In genomic region chr6:36350681-36351091, GRCh38 we compare ENCODE assay signal across 11 cellular contexts. TPM values are rescaled to one million over a fixed set of nuclear protein-coding genes. Genes with fewer than 3 reads are reported as not detected.
DNase-seq lines count a peak whose midpoint lies in the region; ATAC-seq and TF ChIP-seq lines count a peak whose summit lies in the region.
"Had no signal": no experiment of that assay in that cellular context is flagged by ENCODE, and none has a peak within 500 bp of the region (broad histone marks: within the 10 kb centered on the region; RNA-seq: fewer than 3 reads in every experiment).

No MANE protein-coding gene starts in this region.

- H3K9me3 ChIP-seq in gastroesophageal sphincter = no peaks in the 10 kb centered on the region

- peaks cover 4% of the 10 kb centered on the region for H3K36me3 Mint-ChIP-seq in effector memory CD8-positive, alpha-beta T cell (ENCODE audit: insufficient read depth)
- H3K36me3 Mint-ChIP-seq: WTC11 had no signal

- peak; percentile 37; the same call in 2 of the 3 replicates for ATAC-seq in SK-N-SH treated with all-trans-retinoic acid at 6 μM for 48 hours
- peak; percentile 25 for ATAC-seq in gastroesophageal sphincter
- ATAC-seq in effector memory CD8-positive, alpha-beta T cell (replicated peaks) = no peak
- no peak for ATAC-seq in HG02840 (IDR thresholded peaks at IDR 0.05; ENCODE audit: low FRiP score, unreplicated experiment)
- ATAC-seq: activated naive CD8-positive, alpha-beta T cell treated with anti-CD3 and anti-CD28 coated beads, Interleukin-2, amount 50 U/mL, for 24 hours; WTC11 had no signal

- no peak overlapping the region for H3K27ac ChIP-seq in gastroesophageal sphincter

- no peaks in the 10 kb centered on the region for H3K4me1 Mint-ChIP-seq in effector memory CD8-positive, alpha-beta T cell (ENCODE audit: low read depth in 2 of 2)
- H3K4me1 Mint-ChIP-seq: activated naive CD8-positive, alpha-beta T cell treated with anti-CD3 and anti-CD28 coated beads, Interleukin-2, amount 50 U/mL, for 24 hours had no signal

- peaks cover 3% of the 10 kb centered on the region for H3K27me3 ChIP-seq in gastroesophageal sphincter

- no peaks in the 10 kb centered on the region for H3K36me3 ChIP-seq in gastroesophageal sphincter

- H3K27me3 Mint-ChIP-seq in effector memory CD8-positive, alpha-beta T cell = peaks cover 0 to 23% of the 10 kb centered on the region in 2 donors

- no peak for TF ChIP-seq EP300 in gastroesophageal sphincter (IDR thresholded peaks at IDR 0.05)

- no peaks in the 10 kb centered on the region for H3K9me3 Mint-ChIP-seq in effector memory CD8-positive, alpha-beta T cell
- H3K9me3 Mint-ChIP-seq: activated naive CD8-positive, alpha-beta T cell treated with anti-CD3 and anti-CD28 coated beads, Interleukin-2, amount 50 U/mL, for 24 hours had no signal

- DNase-seq in EL (peak; percentile 78), renal cortical epithelial cell (ENCODE audit: low read depth) (peak; percentile 77), activated gamma-delta T cell treated with Interleukin-2 at 50 U/mL for 16 hours (no peak), NCI-H1092 (lab: John Stamatoyannopoulos, UW) (no peak)
- no peak for DNase-seq in effector memory CD8-positive, alpha-beta T cell
- DNase-seq: activated naive CD8-positive, alpha-beta T cell treated with anti-CD3 and anti-CD28 coated beads, Interleukin-2, amount 50 U/mL, for 24 hours; NCI-H774 had no signal

- no peak for TF ChIP-seq POLR2A in gastroesophageal sphincter (IDR thresholded peaks at IDR 0.05)

- no peak overlapping the region for H3K4me3 ChIP-seq in gastroesophageal sphincter

- no peak overlapping the region for H3K27ac Mint-ChIP-seq in effector memory CD8-positive, alpha-beta T cell
- H3K27ac Mint-ChIP-seq: activated naive CD8-positive, alpha-beta T cell treated with anti-CD3 and anti-CD28 coated beads, Interleukin-2, amount 50 U/mL, for 24 hours; WTC11 had no signal

- TF ChIP-seq CTCF in gastroesophageal sphincter (IDR thresholded peaks at IDR 0.05) = no peak

- WGBS in gastroesophageal sphincter (ENCODE audit: low coverage in 1 of 2), 2 donors = 56% methylated on average over 8 of the region's 9 CpGs; no CpG with 5 or more reads in 1 of the 2 donors

- H3K4me3 Mint-ChIP-seq in effector memory CD8-positive, alpha-beta T cell = no peak overlapping the region
- H3K4me3 Mint-ChIP-seq: activated naive CD8-positive, alpha-beta T cell treated with anti-CD3 and anti-CD28 coated beads, Interleukin-2, amount 50 U/mL, for 24 hours; WTC11 had no signal

- H3K4me1 ChIP-seq in gastroesophageal sphincter = peaks cover 0 to 5% (median 0%) of the 10 kb centered on the region in 3 donors

TF ChIP-seq in SK-N-SH treated with all-trans-retinoic acid at 6 μM for 48 hours, 23 proteins besides CTCF, POLR2A, EP300 and RAD21:
- TF ChIP-seq GLIS3 (CRISPR knock-in tag; IDR thresholded peaks at IDR 0.05) (no peak), ESRRG (CRISPR knock-in tag; IDR thresholded peaks at IDR 0.05) (no peak), CREB5 (CRISPR knock-in tag; IDR thresholded peaks at IDR 0.05; ENCODE audit: low read depth) (no peak), CSDC2 (CRISPR knock-in tag; IDR thresholded peaks at IDR 0.05) (no peak), ARNTL (CRISPR knock-in tag; IDR thresholded peaks at IDR 0.05; ENCODE audit: borderline replicate concordance, low read depth) (no peak), TOX (CRISPR knock-in tag; IDR thresholded peaks at IDR 0.05; ENCODE audit: borderline replicate concordance) (no peak), OSR1 (CRISPR knock-in tag; IDR thresholded peaks at IDR 0.05) (no peak), ZFP3 (CRISPR knock-in tag; IDR thresholded peaks at IDR 0.05) (peak; percentile 57; the same call in 1 of the 2 replicates), PPARA (CRISPR knock-in tag; IDR thresholded peaks at IDR 0.05; ENCODE audit: borderline replicate concordance) (no peak), BACH2 (CRISPR knock-in tag; IDR thresholded peaks at IDR 0.05; ENCODE audit: borderline replicate concordance) (no peak), ZC3H10 (CRISPR knock-in tag; IDR thresholded peaks at IDR 0.05) (no peak), ZNF8 (CRISPR knock-in tag; IDR thresholded peaks at IDR 0.05) (no peak), POU6F1 (CRISPR knock-in tag; IDR thresholded peaks at IDR 0.05; ENCODE audit: borderline replicate concordance, low read depth) (no peak), ISL1 (CRISPR knock-in tag; IDR thresholded peaks at IDR 0.05) (0 out of 2 replicates have a peak, but pooled peaks have one; percentile 43), TCF4 (CRISPR knock-in tag; IDR thresholded peaks at IDR 0.05; ENCODE audit: borderline replicate concordance) (no peak)

RNA-seq across cellular contexts. Expression of gene BNIP5, which starts 14.0 kb away (rescaled TPM):
- not detected for total RNA-seq in gastroesophageal sphincter
- total RNA-seq in renal cortical epithelial cell = 0.35 TPM in 1 of 2 replicates, not detected in the other
- total RNA-seq: WTC11 had no signal

RNA-seq across cellular contexts. Expression of gene ETV7, which starts 36.8 kb away (rescaled TPM):
- total RNA-seq in gastroesophageal sphincter (1 to 10 TPM in 2 of 4 donors, not detected in 2; 1.3 to 1.5 TPM), renal cortical epithelial cell (0.40 and 0.87 TPM in 2 replicates)

Comparison
In these comparisons a context has a peak if more than half of its experiments do, and no peak if none do; other contexts are left out.
1. DNase-seq: peak in EL (single experiment) and renal cortical epithelial cell (single experiment); none in effector memory CD8-positive, alpha-beta T cell (0 of 3), activated gamma-delta T cell treated with Interleukin-2 at 50 U/mL for 16 hours (single experiment) and NCI-H1092 (single experiment).
2. ATAC-seq: peak in SK-N-SH treated with all-trans-retinoic acid at 6 μM for 48 hours (single experiment) and gastroesophageal sphincter (single experiment); none in effector memory CD8-positive, alpha-beta T cell (single experiment) and HG02840 (single experiment).